ENCODE assay signal across 2 cellular contexts in genomic region chr5:80588858-80589540, GRCh38.
A peak's percentile ranks its signal among the peaks of the same experiment; 100 is the strongest.
TF ChIP-seq lines count a peak whose summit lies in the region.

No MANE protein-coding gene starts in this region.

TF ChIP-seq in Ishikawa, 13 proteins besides CTCF, POLR2A, EP300 and RAD21:
- TF ChIP-seq USF1 (IDR thresholded peaks at IDR 0.05): 0 out of 2 replicates have a peak, but pooled peaks have one; percentile 48
- TF ChIP-seq CREB1 (IDR thresholded peaks at IDR 0.05; ENCODE audit: low read depth): no peak

TF ChIP-seq in H1, 55 proteins besides CTCF, POLR2A, EP300 and RAD21 (continued from another document):
- no peak for TF ChIP-seq SIN3A (conservative IDR thresholded peaks at IDR 0.05 in 1 of 2, IDR thresholded peaks at IDR 0.05 in 1 of 2; ENCODE audit: low read depth in 1 of 2, low read length in 2 of 2)
- TF ChIP-seq CHD7 (IDR thresholded peaks at IDR 0.05; ENCODE audit: insufficient replicate concordance, low read length): no peak
- no peak for TF ChIP-seq NRF1 (IDR thresholded peaks at IDR 0.05; ENCODE audit: low read depth, low read length)
